ENCODE assay signal across 24 cellular contexts in genomic region chr12:68861890-68862289, GRCh38. TPM values are rescaled to one million over a fixed set of nuclear protein-coding genes. Genes with fewer than 3 reads are reported as not detected.
A peak's percentile ranks its signal among the peaks of the same experiment; 100 is the strongest.
DNase-seq lines count a peak whose midpoint lies in the region; ATAC-seq and TF ChIP-seq lines count a peak whose summit lies in the region.
"Had no signal": no experiment of that assay in that cellular context is flagged by ENCODE, and none has a peak within 500 bp of the region (broad histone marks: within the 10 kb centered on the region; RNA-seq: fewer than 3 reads in every experiment).

No MANE protein-coding gene starts in this region.

- H3K4me3 Mint-ChIP-seq in activated B cell treated with CpG ODN at 0.5 μM for 24 hours, result peak overlapping the region; percentile 7
- H3K4me3 Mint-ChIP-seq in naive B cell, result peak overlapping the region in 2 of 8 donors; percentile 52 to 53
- H3K4me3 Mint-ChIP-seq: CD4-positive, alpha-beta memory T cell had no signal

- CTCF ChIA-PET in activated B cell treated with CpG ODN at 0.5 μM for 24 hours (lab: Charles Lee), result interaction anchor here (0.7 to 1.9 kb wide), 3 partner anchors 21 to 208 kb away, joined by 3 to 8 read pairs (median 5); no protein-coding TSS in a partner anchor

- no peaks in the 10 kb centered on the region for H3K36me3 ChIP-seq in uterus
- H3K36me3 ChIP-seq: SJCRH30 had no signal

- POLR2A ChIA-PET in activated B cell treated with CpG ODN at 0.5 μM for 24 hours (lab: Charles Lee), result interaction anchor here (0.7 kb wide), 1 partner anchor 35 kb away, joined by 6 read pairs; no protein-coding TSS in a partner anchor

- H3K27ac Mint-ChIP-seq in activated B cell treated with CpG ODN at 0.5 μM for 24 hours (no peak overlapping the region), naive B cell (no peak overlapping the region)
- H3K27ac Mint-ChIP-seq: CD4-positive, alpha-beta memory T cell had no signal

- H3K9me3 ChIP-seq in uterus, result no peaks in the 10 kb centered on the region
- H3K9me3 ChIP-seq: BLaER1 treated with 17β-estradiol and CSF1 and Interleukin-3, amounts not matched to agents 10 nM and 100 nM; SJCRH30 had no signal

- H3K4me1 Mint-ChIP-seq in activated B cell treated with CpG ODN at 0.5 μM for 24 hours, result peaks cover 18% of the 10 kb centered on the region
- H3K4me1 Mint-ChIP-seq in naive B cell, result peaks cover 0 to 7% (median 0%) of the 10 kb centered on the region in 3 donors
- H3K4me1 Mint-ChIP-seq: CD4-positive, alpha-beta memory T cell had no signal

- no peak overlapping the region for H3K27ac ChIP-seq in uterus
- H3K27ac ChIP-seq: BLaER1 treated with 17β-estradiol and CSF1 and Interleukin-3, amounts not matched to agents 10 nM and 100 nM; SJCRH30 had no signal

- ATAC-seq in GM18519 (IDR thresholded peaks at IDR 0.05; ENCODE audit: low FRiP score, unreplicated experiment), result peak; percentile 64
- peak; percentile 46 for ATAC-seq in GM19463 (IDR thresholded peaks at IDR 0.05; ENCODE audit: unreplicated experiment)
- ATAC-seq in activated B cell treated with CpG ODN at 0.5 μM for 24 hours (ENCODE audit: low read depth), result peak; percentile 82
- peak; percentile 65 to 81 for ATAC-seq in naive B cell (ENCODE audit: low read depth in 2 of 2)
- ATAC-seq: HCT116, SK-N-SH treated with all-trans-retinoic acid at 6 μM for 48 hours had no signal

- TF ChIP-seq POLR2A in uterus (IDR thresholded peaks at IDR 0.05), result no peak

- H3K27me3 ChIP-seq in uterus, result no peaks in the 10 kb centered on the region
- H3K27me3 ChIP-seq: BLaER1 treated with 17β-estradiol and CSF1 and Interleukin-3, amounts not matched to agents 10 nM and 100 nM; SJCRH30 had no signal

- no peaks in the 10 kb centered on the region for H3K36me3 Mint-ChIP-seq in activated B cell treated with CpG ODN at 0.5 μM for 24 hours (ENCODE audit: low read depth)
- no peaks in the 10 kb centered on the region for H3K36me3 Mint-ChIP-seq in naive B cell
- H3K36me3 Mint-ChIP-seq: CD4-positive, alpha-beta memory T cell had no signal

- H3K27me3 Mint-ChIP-seq in activated B cell treated with CpG ODN at 0.5 μM for 24 hours (no peaks in the 10 kb centered on the region), naive B cell (no peaks in the 10 kb centered on the region)

- DNase-seq in activated B cell treated with CpG ODN at 0.5 μM for 24 hours (no peak), naive B cell (no peak), cerebellum (ENCODE audit: low spot score) (no peak), NCI-H2107 treated with DMSO at 0.1 percent for 48 hours (lab: John Stamatoyannopoulos, UW; ENCODE audit: unreplicated experiment) (no peak), uterus (no peak), NCI-H2196 treated with DMSO at 0.1 percent for 48 hours (lab: John Stamatoyannopoulos, UW; ENCODE audit: unreplicated experiment) (no peak)
- DNase-seq: CD4-positive, alpha-beta memory T cell; COR-L47; DMS53; IMR-90; NCI-H1092; NCI-H1417 treated with DMSO at 0.1 percent for 48 hours; NCI-H187; NCI-H2081 treated with DMSO at 0.1 percent for 48 hours; NCI-H2171 treated with DMSO at 0.1 percent for 48 hours; NCI-H524; NCI-H774; SJCRH30; T-helper 2 cell had no signal

- intact Hi-C loops in activated B cell treated with CpG ODN at 0.5 μM for 24 hours (cut with micrococcal nuclease) (loop anchor here (5.0 kb wide), 1 partner anchor 70 kb away; the partner anchor contains the start of gene CPM), uterus (cut with DNase I; ENCODE audit: low total_unique reads) (no loop called here)

- TF ChIP-seq CTCF in activated B cell treated with CpG ODN at 0.5 μM for 24 hours (IDR thresholded peaks at IDR 0.05), result no peak
- no peak for TF ChIP-seq CTCF in uterus (IDR thresholded peaks at IDR 0.05)

- H3K9me3 Mint-ChIP-seq in activated B cell treated with CpG ODN at 0.5 μM for 24 hours (no peaks in the 10 kb centered on the region), naive B cell (no peaks in the 10 kb centered on the region)
- H3K9me3 Mint-ChIP-seq: CD4-positive, alpha-beta memory T cell had no signal

- H3K4me1 ChIP-seq in uterus, result no peaks in the 10 kb centered on the region
- H3K4me1 ChIP-seq: SJCRH30 had no signal

- H3K4me3 ChIP-seq in uterus, result no peak overlapping the region
- H3K4me3 ChIP-seq: BLaER1 treated with 17β-estradiol and CSF1 and Interleukin-3, amounts not matched to agents 10 nM and 100 nM; SJCRH30 had no signal

RNA-seq across cellular contexts. Expression of gene MDM2, which starts 53.9 kb away (rescaled TPM):
- total RNA-seq in activated B cell treated with CpG ODN at 0.5 μM for 24 hours, result 69.8 and 90.8 TPM in 2 replicates
- 10 to 100 TPM; 21.6 to 31.1 (median 25.6) TPM for polyA plus RNA-seq in naive B cell (ENCODE audit: low read depth in 6 of 6)
- total RNA-seq in cerebellum, result 60.4 TPM
- total RNA-seq in uterus, result 100 to 1,000 TPM in 1 of 4 donors, 10 to 100 TPM in 3; 64.0 to 124 (median 85.0) TPM
